Comparison of ENCODE assay signal across 11 cellular contexts in the genomic region with DNA sequence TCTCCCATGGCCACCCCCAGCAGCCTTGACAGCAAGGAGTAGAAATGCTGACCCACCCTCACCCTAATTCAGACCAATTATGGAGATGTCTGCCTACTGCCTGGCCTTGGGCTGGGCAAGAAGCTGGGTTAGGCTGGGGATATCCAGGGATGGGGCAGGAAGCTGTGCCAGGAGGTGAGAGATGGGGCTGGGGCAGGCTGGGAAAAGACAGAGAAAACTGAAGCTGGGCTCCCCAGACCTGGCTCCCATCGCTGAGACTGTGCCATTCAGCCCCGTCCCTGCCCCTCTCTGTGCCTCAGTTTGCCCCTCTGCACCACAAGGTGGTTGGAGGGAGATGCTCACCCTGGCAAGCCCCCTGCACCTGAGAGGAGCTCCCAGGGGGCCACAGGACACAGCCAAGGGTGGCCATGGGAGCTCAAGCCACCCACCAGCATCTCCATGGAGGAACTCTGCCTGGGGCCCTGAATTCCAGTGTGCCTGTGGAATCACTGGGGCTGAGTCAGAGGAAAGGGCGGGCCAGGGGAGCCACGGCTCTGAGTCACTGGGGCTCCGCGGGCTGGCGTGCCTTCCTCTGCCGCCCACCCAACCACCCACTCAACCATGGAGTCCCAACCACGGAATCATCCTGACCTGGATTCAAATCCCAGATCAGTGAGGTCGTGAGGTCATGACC. TPM values are rescaled to one million over a fixed set of nuclear protein-coding genes. Genes with fewer than 3 reads are reported as not detected.
DNase-seq lines count a peak whose midpoint lies in the region; ATAC-seq, FAIRE-seq and TF ChIP-seq lines count a peak whose summit lies in the region.
"Had no signal": no experiment of that assay in that cellular context is flagged by ENCODE, and none has a peak within 500 bp of the region (broad histone marks: within the 10 kb centered on the region; RNA-seq: fewer than 3 reads in every experiment).

No MANE protein-coding gene starts in this region.

- H3K4me1 ChIP-seq in adrenal gland (replicated peaks in 1 of 2), result peaks cover 5 to 16% of the 10 kb centered on the region in 2 donors
- H3K4me1 ChIP-seq in HepG2 (ENCODE audit: insufficient read depth, low read length), result peaks cover 80% of the 10 kb centered on the region
- H3K4me1 ChIP-seq in CD4-positive, alpha-beta memory T cell (ENCODE audit: insufficient read depth, low read length), result peaks cover 4% of the 10 kb centered on the region

- TF ChIP-seq POLR2A in adrenal gland (IDR thresholded peaks at IDR 0.05), result no peak
- TF ChIP-seq POLR2A in HepG2 (IDR thresholded peaks at IDR 0.05; ENCODE audit: insufficient read depth in 1 of 2, low read depth in 2 of 2, low read length in 2 of 2), result no peak

- intact Hi-C loops in adrenal gland (cut with DNase I) (no loop called here), HepG2 (cut with micrococcal nuclease; ENCODE audit: unreplicated experiment) (loop anchor here (10.0 kb wide), 1 partner anchor 50 kb away; no protein-coding TSS in a partner anchor)
- intact Hi-C loops in CD4-positive, alpha-beta memory T cell (cut with micrococcal nuclease), result no loop called here

- H3K4me3 Mint-ChIP-seq in HFFc6, result no peak overlapping the region; the same call in 1 of the 2 replicates
- H3K4me3 Mint-ChIP-seq in CD4-positive, alpha-beta memory T cell, result no peak overlapping the region

- peak overlapping the region; percentile 93 for H3K27ac Mint-ChIP-seq in HFFc6
- no peak overlapping the region for H3K27ac Mint-ChIP-seq in CD4-positive, alpha-beta memory T cell

- 46 to 76% (median 49%) methylated on average over 8 to 10 of the region's 10 CpGs; no CpG with 5 or more reads in 1 of the 4 donors for WGBS in adrenal gland, 4 donors
- no CpG with 5 or more reads among the region's 10 CpGs for WGBS in HepG2 (ENCODE audit: low lambda C conversion rate)

- no peaks in the 10 kb centered on the region for H3K9me3 Mint-ChIP-seq in HFFc6
- no peaks in the 10 kb centered on the region for H3K9me3 Mint-ChIP-seq in CD4-positive, alpha-beta memory T cell

- POLR2A ChIA-PET in HepG2 (lab: Yijun Ruan, JAX), result interaction anchor here (0.7 to 1.5 kb wide), 4 partner anchors 13 to 44 kb away, joined by 3 read pairs; no protein-coding TSS in a partner anchor
- POLR2A ChIA-PET in CD4-positive, alpha-beta memory T cell (lab: Charles Lee; ENCODE audit: partially characterized antibody), result no interaction called here

- H3K27me3 Mint-ChIP-seq in HFFc6 (ENCODE audit: insufficient read depth), result peaks cover 4% of the 10 kb centered on the region
- peaks cover 26 to 35% of the 10 kb centered on the region in 2 donors for H3K27me3 Mint-ChIP-seq in CD4-positive, alpha-beta memory T cell

- peaks cover 30% of the 10 kb centered on the region for H3K4me1 Mint-ChIP-seq in HFFc6 (ENCODE audit: low read depth)
- peaks cover 0 to 8% (median 2%) of the 10 kb centered on the region in 4 donors for H3K4me1 Mint-ChIP-seq in CD4-positive, alpha-beta memory T cell

- CTCF ChIA-PET in HepG2 (lab: Yijun Ruan, JAX; ENCODE audit: low intra/inter-chr PET ratio, low total read pairs), result no interaction called here
- CTCF ChIA-PET in CD4-positive, alpha-beta memory T cell (lab: Charles Lee; ENCODE audit: partially characterized antibody), result no interaction called here

- H3K36me3 ChIP-seq in adrenal gland (replicated peaks in 1 of 2) (no peaks in the 10 kb centered on the region), HepG2 (replicated peaks in 1 of 2; ENCODE audit: control insufficient read depth in 1 of 2, insufficient read depth in 2 of 2, low read length in 2 of 2) (no peaks in the 10 kb centered on the region)
- no peaks in the 10 kb centered on the region for H3K36me3 ChIP-seq in CD4-positive, alpha-beta memory T cell (ENCODE audit: insufficient read depth, low read length)

- no TSS peak for BruUV-seq in HepG2 (replicated peaks; lab: Mats Ljungman, UMichigan)

- no peaks in the 10 kb centered on the region for H4K20me1 ChIP-seq in HepG2 (ENCODE audit: insufficient read depth, low read length)

- no peaks in the 10 kb centered on the region for H3K79me2 ChIP-seq in HepG2 (ENCODE audit: insufficient read depth, low read length)

- H2AFZ ChIP-seq in HepG2 (ENCODE audit: low read length), result no peak overlapping the region

- in situ Hi-C loops in HepG2 (cut with HindIII; ENCODE audit: extremely low pct_ligation_motif_present, low pct_unique_long_range_greater_than_20kb), result no loop called here

- ATAC-seq in HepG2, result peak; percentile 15; the same call in 2 of the 3 replicates
- no peak for ATAC-seq in HG02642 (IDR thresholded peaks at IDR 0.05; ENCODE audit: poor library complexity, unreplicated experiment)

- DNase-seq in AG08396 (ENCODE audit: low spot score) (peak; percentile 91), HFFc6 (peak; percentile 82), adrenal gland (peak in 5 of 7 donors; percentile 70 to 78 (median 76)), HepG2 (ENCODE audit: low spot score) (no peak), T-helper 9 cell (no peak)
- DNase-seq in activated CD8-positive, alpha-beta memory T cell treated with anti-CD3 and anti-CD28 coated beads for 24 hours, result no peak
- DNase-seq in CD4-positive, alpha-beta memory T cell, result no peak
- DNase-seq: NCI-H2029 treated with DMSO at 0.1 percent for 48 hours had no signal

- no peaks in the 10 kb centered on the region for H3K27me3 ChIP-seq in adrenal gland
- H3K27me3 ChIP-seq in HepG2 (ENCODE audit: control insufficient read depth in 1 of 2, insufficient read depth in 2 of 2, low read length in 2 of 2), result no peaks in the 10 kb centered on the region
- peaks cover 16% of the 10 kb centered on the region for H3K27me3 ChIP-seq in CD4-positive, alpha-beta memory T cell (ENCODE audit: insufficient read depth, low read length)

- H3K9ac ChIP-seq in HepG2 (ENCODE audit: insufficient read depth, low read depth, low read length), result no peak overlapping the region

- H3K4me2 ChIP-seq in HepG2 (ENCODE audit: low read depth, low read length), result peak overlapping the region; percentile 58; the same call in 1 of the 2 replicates

- H3K4me3 ChIP-seq in adrenal gland (no peak overlapping the region), HepG2 (replicated peaks in 1 of 3; ENCODE audit: insufficient read depth in 1 of 3, low read depth in 2 of 3, low read length in 3 of 3) (no peak overlapping the region)
- no peak overlapping the region for H3K4me3 ChIP-seq in CD4-positive, alpha-beta memory T cell (ENCODE audit: low read length in 2 of 2)

- TF ChIP-seq RAD21 in HepG2 (CRISPR knock-in tag; IDR thresholded peaks at IDR 0.05), result no peak

- no peak for FAIRE-seq in HepG2 (lab: Jason Lieb, UNC)

- H3K9me3 ChIP-seq in adrenal gland (replicated peaks in 1 of 3) (no peaks in the 10 kb centered on the region), HepG2 (ENCODE audit: low read length) (no peaks in the 10 kb centered on the region)
- H3K9me3 ChIP-seq in CD4-positive, alpha-beta memory T cell (ENCODE audit: control insufficient read depth in 1 of 2, low read length in 2 of 2), result no peaks in the 10 kb centered on the region

- TF ChIP-seq CTCF in HFFc6 (IDR thresholded peaks at IDR 0.05), result no peak
- TF ChIP-seq CTCF in adrenal gland (IDR thresholded peaks at IDR 0.05), result no peak
- no peak for TF ChIP-seq CTCF in HepG2 (CRISPR knock-in tag; IDR thresholded peaks at IDR 0.05)

- H3K27ac ChIP-seq in adrenal gland (peak overlapping the region in 2 of 5 donors; percentile 53 to 74), HepG2 (ENCODE audit: extremely low read length, insufficient read depth, low read length) (no peak overlapping the region)
- H3K27ac ChIP-seq in CD4-positive, alpha-beta memory T cell (ENCODE audit: low read depth, low read length), result no peak overlapping the region

- no peaks in the 10 kb centered on the region for H3K36me3 Mint-ChIP-seq in HFFc6 (ENCODE audit: low read depth)
- H3K36me3 Mint-ChIP-seq in CD4-positive, alpha-beta memory T cell, result no peaks in the 10 kb centered on the region

- TF ChIP-seq EP300 in HepG2 (IDR thresholded peaks at IDR 0.05; ENCODE audit: low read depth in 2 of 2, low read length in 2 of 2) (no peak), HepG2 (CRISPR knock-in tag; IDR thresholded peaks at IDR 0.05; ENCODE audit: borderline replicate concordance) (no peak)

RNA-seq across cellular contexts. Expression of a gene that starts 6.0 kb away (rescaled TPM):
- 1 to 10 TPM; 4.4 to 5.6 (median 4.8) TPM for total RNA-seq in HFFc6 (2021; fragmentation: NEBNext Ultra II Directional; extraction: Animal tissue kit (Norgen Biotek cat#: 25700))
- 10 to 100 TPM; 14.0 to 34.2 (median 20.9) TPM for total RNA-seq in adrenal gland
- polyA plus RNA-seq in adrenal gland, result 10 to 100 TPM in 2 of 3 donors, 1 to 10 TPM in 1; 4.7 to 24.4 (median 17.4) TPM
- total RNA-seq in HepG2 (2016; rRNA removed; fragmentation: Illumina TruSeq; extraction: Trizol), result 28.9 and 35.2 TPM in 2 replicates
- total RNA-seq in HepG2 (2016; cell fraction: cytosol; rRNA removed; fragmentation: Illumina TruSeq; extraction: Trizol; ENCODE audit: low read depth), result 3.9 and 4.1 TPM in 2 replicates
- 24.8 and 36.0 TPM in 2 replicates for total RNA-seq in HepG2 (2016; cell fraction: insoluble cytoplasmic fraction; rRNA removed; fragmentation: Illumina TruSeq; extraction: Trizol)
- 11.9 and 12.5 TPM in 2 replicates for total RNA-seq in HepG2 (2016; cell fraction: membrane; rRNA removed; fragmentation: Illumina TruSeq; extraction: Trizol)
- 17.8 and 21.3 TPM in 2 replicates for total RNA-seq in HepG2 (2016; cell fraction: nucleus; rRNA removed; fragmentation: Illumina TruSeq; extraction: Trizol)
- polyA plus RNA-seq in HepG2 (2011; rRNA removed), result 55.8 and 92.3 TPM in 2 replicates
- 52.6 and 75.1 TPM in 2 replicates for polyA plus RNA-seq in HepG2 (2011; cell fraction: cytosol; rRNA removed)
- polyA plus RNA-seq in HepG2 (2011; cell fraction: nucleus; rRNA removed), result 203 and 227 TPM in 2 replicates
- polyA plus RNA-seq in HepG2 (2012), result 46.8 and 57.2 TPM in 2 replicates
- polyA plus RNA-seq in HepG2 (2016; cell fraction: cytosol; fragmentation: Illumina TruSeq; extraction: Trizol; ENCODE audit: low read depth), result 3.0 TPM in 2 replicates
- 28.5 and 30.3 TPM in 2 replicates for polyA plus RNA-seq in HepG2 (2016; cell fraction: insoluble cytoplasmic fraction; fragmentation: Illumina TruSeq; extraction: Trizol; ENCODE audit: low read depth)
- 9.1 and 9.4 TPM in 2 replicates for polyA plus RNA-seq in HepG2 (2016; cell fraction: membrane; fragmentation: Illumina TruSeq; extraction: Trizol; ENCODE audit: low read depth)
- polyA plus RNA-seq in HepG2 (2016; cell fraction: nucleus; fragmentation: Illumina TruSeq; extraction: Trizol; ENCODE audit: insufficient read depth, low read depth), result 42.1 and 44.8 TPM in 2 replicates
- 15.9 and 164 TPM in 2 replicates for polyA minus RNA-seq in HepG2 (2011; rRNA and poly(A)+ RNA removed; ENCODE audit: low replicate concordance)
- 61.5 and 72.6 TPM in 2 replicates for polyA minus RNA-seq in HepG2 (2011; cell fraction: cytosol; rRNA and poly(A)+ RNA removed)
- polyA minus RNA-seq in HepG2 (2011; cell fraction: nucleus; rRNA and poly(A)+ RNA removed), result 31.9 and 42.5 TPM in 2 replicates
- under 1 TPM; 0.42 to 0.61 TPM for total RNA-seq in CD4-positive, alpha-beta memory T cell
- polyA plus RNA-seq in CD4-positive, alpha-beta memory T cell, result not detected

RNA-seq across cellular contexts. Expression of a gene that starts 35.1 kb away (rescaled TPM):
- total RNA-seq in HFFc6 (2021; fragmentation: NEBNext Ultra II Directional; extraction: Animal tissue kit (Norgen Biotek cat#: 25700)), result 100 to 1,000 TPM in 3 of 6 experiments, 10 to 100 TPM in 3; 88.3 to 104 (median 97.2) TPM
- total RNA-seq in adrenal gland, result 100 to 1,000 TPM in 5 of 8 donors, 10 to 100 TPM in 3; 74.4 to 159 (median 125) TPM
- 10 to 100 TPM; 19.7 to 65.1 (median 39.5) TPM for polyA plus RNA-seq in adrenal gland
- 25.4 and 29.5 TPM in 2 replicates for total RNA-seq in HepG2 (2016; rRNA removed; fragmentation: Illumina TruSeq; extraction: Trizol)
- 19.5 and 29.1 TPM in 2 replicates for total RNA-seq in HepG2 (2016; cell fraction: cytosol; rRNA removed; fragmentation: Illumina TruSeq; extraction: Trizol; ENCODE audit: low read depth)
- 20.9 and 29.7 TPM in 2 replicates for total RNA-seq in HepG2 (2016; cell fraction: insoluble cytoplasmic fraction; rRNA removed; fragmentation: Illumina TruSeq; extraction: Trizol)
- total RNA-seq in HepG2 (2016; cell fraction: membrane; rRNA removed; fragmentation: Illumina TruSeq; extraction: Trizol), result 44.9 and 63.7 TPM in 2 replicates
- total RNA-seq in HepG2 (2016; cell fraction: nucleus; rRNA removed; fragmentation: Illumina TruSeq; extraction: Trizol), result 15.7 and 18.6 TPM in 2 replicates
- polyA plus RNA-seq in HepG2 (2011; rRNA removed), result 17.1 and 26.7 TPM in 2 replicates
- polyA plus RNA-seq in HepG2 (2011; cell fraction: cytosol; rRNA removed), result 13.8 and 17.6 TPM in 2 replicates
- 37.8 and 38.3 TPM in 2 replicates for polyA plus RNA-seq in HepG2 (2011; cell fraction: nucleus; rRNA removed)
- polyA plus RNA-seq in HepG2 (2012), result 45.1 and 72.3 TPM in 2 replicates
- polyA plus RNA-seq in HepG2 (2016; cell fraction: cytosol; fragmentation: Illumina TruSeq; extraction: Trizol; ENCODE audit: low read depth), result 49.0 and 73.1 TPM in 2 replicates
- polyA plus RNA-seq in HepG2 (2016; cell fraction: insoluble cytoplasmic fraction; fragmentation: Illumina TruSeq; extraction: Trizol; ENCODE audit: low read depth), result 53.9 and 76.0 TPM in 2 replicates
- 99.7 and 119 TPM in 2 replicates for polyA plus RNA-seq in HepG2 (2016; cell fraction: membrane; fragmentation: Illumina TruSeq; extraction: Trizol; ENCODE audit: low read depth)
- polyA plus RNA-seq in HepG2 (2016; cell fraction: nucleus; fragmentation: Illumina TruSeq; extraction: Trizol; ENCODE audit: insufficient read depth, low read depth), result 54.3 and 56.0 TPM in 2 replicates
- 12.0 and 24.2 TPM in 2 replicates for polyA minus RNA-seq in HepG2 (2011; rRNA and poly(A)+ RNA removed; ENCODE audit: low replicate concordance)
- 20.7 and 21.6 TPM in 2 replicates for polyA minus RNA-seq in HepG2 (2011; cell fraction: cytosol; rRNA and poly(A)+ RNA removed)
- polyA minus RNA-seq in HepG2 (2011; cell fraction: nucleus; rRNA and poly(A)+ RNA removed), result 12.2 and 15.4 TPM in 2 replicates
- total RNA-seq in CD4-positive, alpha-beta memory T cell, result not detected
- not detected for polyA plus RNA-seq in CD4-positive, alpha-beta memory T cell

RNA-seq across cellular contexts. Expression of a gene that starts 39.0 kb away (rescaled TPM):
- not detected for total RNA-seq in HFFc6 (2021; fragmentation: NEBNext Ultra II Directional; extraction: Animal tissue kit (Norgen Biotek cat#: 25700))
- total RNA-seq in adrenal gland (10 to 100 TPM; 16.2 to 27.6 (median 22.7) TPM), HepG2 (2016; rRNA removed; fragmentation: Illumina TruSeq; extraction: Trizol) (1.0 and 1.1 TPM in 2 replicates)
- polyA plus RNA-seq in adrenal gland (10 to 100 TPM in 1 of 3 donors, 1 to 10 TPM in 2; 4.3 to 11.5 (median 7.8) TPM), HepG2 (2011; rRNA removed) (11.7 and 19.8 TPM in 2 replicates)
- total RNA-seq in HepG2 (2016; cell fraction: cytosol; rRNA removed; fragmentation: Illumina TruSeq; extraction: Trizol; ENCODE audit: low read depth), result 0.35 and 1.1 TPM in 2 replicates
- 0.55 and 0.80 TPM in 2 replicates for total RNA-seq in HepG2 (2016; cell fraction: insoluble cytoplasmic fraction; rRNA removed; fragmentation: Illumina TruSeq; extraction: Trizol)
- total RNA-seq in HepG2 (2016; cell fraction: membrane; rRNA removed; fragmentation: Illumina TruSeq; extraction: Trizol), result 1.4 and 1.9 TPM in 2 replicates
- total RNA-seq in HepG2 (2016; cell fraction: nucleus; rRNA removed; fragmentation: Illumina TruSeq; extraction: Trizol), result 0.56 and 1.6 TPM in 2 replicates
- 15.3 and 15.7 TPM in 2 replicates for polyA plus RNA-seq in HepG2 (2011; cell fraction: cytosol; rRNA removed)
- polyA plus RNA-seq in HepG2 (2011; cell fraction: nucleus; rRNA removed), result 37.0 and 46.6 TPM in 2 replicates
- 14.5 and 20.0 TPM in 2 replicates for polyA plus RNA-seq in HepG2 (2012)
- 0.79 and 0.97 TPM in 2 replicates for polyA plus RNA-seq in HepG2 (2016; cell fraction: cytosol; fragmentation: Illumina TruSeq; extraction: Trizol; ENCODE audit: low read depth)
- polyA plus RNA-seq in HepG2 (2016; cell fraction: insoluble cytoplasmic fraction; fragmentation: Illumina TruSeq; extraction: Trizol; ENCODE audit: low read depth), result 0.81 and 0.93 TPM in 2 replicates
- 1.1 and 1.3 TPM in 2 replicates for polyA plus RNA-seq in HepG2 (2016; cell fraction: membrane; fragmentation: Illumina TruSeq; extraction: Trizol; ENCODE audit: low read depth)
- polyA plus RNA-seq in HepG2 (2016; cell fraction: nucleus; fragmentation: Illumina TruSeq; extraction: Trizol; ENCODE audit: insufficient read depth, low read depth), result 1.3 and 4.5 TPM in 2 replicates
- polyA minus RNA-seq in HepG2 (2011; rRNA and poly(A)+ RNA removed; ENCODE audit: low replicate concordance), result 0.77 and 12.5 TPM in 2 replicates
- polyA minus RNA-seq in HepG2 (2011; cell fraction: cytosol; rRNA and poly(A)+ RNA removed), result 3.2 and 6.1 TPM in 2 replicates
- polyA minus RNA-seq in HepG2 (2011; cell fraction: nucleus; rRNA and poly(A)+ RNA removed), result 6.1 and 9.8 TPM in 2 replicates
- 100 to 1,000 TPM; 213 to 218 TPM for total RNA-seq in CD4-positive, alpha-beta memory T cell
- 100 to 1,000 TPM; 339 to 441 TPM for polyA plus RNA-seq in CD4-positive, alpha-beta memory T cell

RNA-seq across cellular contexts. Expression of a gene that starts 54.7 kb away (rescaled TPM):
- total RNA-seq in HFFc6 (2021; fragmentation: NEBNext Ultra II Directional; extraction: Animal tissue kit (Norgen Biotek cat#: 25700)), result not detected
- total RNA-seq in adrenal gland (under 1 TPM in 1 of 8 donors, not detected in 7; 0.42 TPM), HepG2 (2016; rRNA removed; fragmentation: Illumina TruSeq; extraction: Trizol) (43.4 and 56.0 TPM in 2 replicates)
- polyA plus RNA-seq in adrenal gland (1 to 10 TPM in 1 of 3 donors, under 1 TPM in 2; 0.42 to 1.4 (median 0.47) TPM), HepG2 (2011; rRNA removed) (32.5 and 56.1 TPM in 2 replicates)
- total RNA-seq in HepG2 (2016; cell fraction: cytosol; rRNA removed; fragmentation: Illumina TruSeq; extraction: Trizol; ENCODE audit: low read depth), result 30.8 and 33.0 TPM in 2 replicates
- total RNA-seq in HepG2 (2016; cell fraction: insoluble cytoplasmic fraction; rRNA removed; fragmentation: Illumina TruSeq; extraction: Trizol), result 39.7 and 64.4 TPM in 2 replicates
- total RNA-seq in HepG2 (2016; cell fraction: membrane; rRNA removed; fragmentation: Illumina TruSeq; extraction: Trizol), result 19.3 and 21.2 TPM in 2 replicates
- total RNA-seq in HepG2 (2016; cell fraction: nucleus; rRNA removed; fragmentation: Illumina TruSeq; extraction: Trizol), result 9.7 and 10.9 TPM in 2 replicates
- 32.1 and 47.7 TPM in 2 replicates for polyA plus RNA-seq in HepG2 (2011; cell fraction: cytosol; rRNA removed)
- 5.1 and 7.9 TPM in 2 replicates for polyA plus RNA-seq in HepG2 (2011; cell fraction: nucleus; rRNA removed)
- 54.6 and 60.7 TPM in 2 replicates for polyA plus RNA-seq in HepG2 (2012)
- polyA plus RNA-seq in HepG2 (2016; cell fraction: cytosol; fragmentation: Illumina TruSeq; extraction: Trizol; ENCODE audit: low read depth), result 30.1 and 38.1 TPM in 2 replicates
- polyA plus RNA-seq in HepG2 (2016; cell fraction: insoluble cytoplasmic fraction; fragmentation: Illumina TruSeq; extraction: Trizol; ENCODE audit: low read depth), result 59.5 and 62.8 TPM in 2 replicates
- 14.5 and 18.2 TPM in 2 replicates for polyA plus RNA-seq in HepG2 (2016; cell fraction: membrane; fragmentation: Illumina TruSeq; extraction: Trizol; ENCODE audit: low read depth)
- polyA plus RNA-seq in HepG2 (2016; cell fraction: nucleus; fragmentation: Illumina TruSeq; extraction: Trizol; ENCODE audit: insufficient read depth, low read depth), result 20.3 and 23.8 TPM in 2 replicates
- 3.2 TPM in 1 of 2 replicates, not detected in the other for polyA minus RNA-seq in HepG2 (2011; rRNA and poly(A)+ RNA removed; ENCODE audit: low replicate concordance)
- polyA minus RNA-seq in HepG2 (2011; cell fraction: cytosol; rRNA and poly(A)+ RNA removed), result 2.0 TPM in 2 replicates
- polyA minus RNA-seq in HepG2 (2011; cell fraction: nucleus; rRNA and poly(A)+ RNA removed), result 1.9 TPM in 1 of 2 replicates, not detected in the other
- 1 to 10 TPM in 1 of 2 experiments, not detected in 1; 1.0 TPM for total RNA-seq in CD4-positive, alpha-beta memory T cell
- not detected for polyA plus RNA-seq in CD4-positive, alpha-beta memory T cell
- total RNA-seq: activated CD8-positive, alpha-beta memory T cell treated with anti-CD3 and anti-CD28 coated beads for 36 hours; glomerular endothelial cell had no signal

Comparison
In these comparisons a context has a peak if more than half of its experiments do, and no peak if none do; other contexts are left out.
1. DNase-seq: peak in AG08396 (single experiment), HFFc6 (single experiment) and adrenal gland (5 of 7); none in HepG2 (single experiment), activated CD8-positive, alpha-beta memory T cell treated with anti-CD3 and anti-CD28 coated beads for 24 hours (single experiment), T-helper 9 cell (single experiment) and CD4-positive, alpha-beta memory T cell (0 of 5).
2. RNA of a gene that starts 35.1 kb away (total RNA-seq): 74.4 to 159 TPM in adrenal gland, 88.3 to 104 TPM in HFFc6 and 15.7 to 63.7 TPM in HepG2; not detected in CD4-positive, alpha-beta memory T cell; every median in the first group is over 10 times any median in the second.
3. RNA of a gene that starts 39.0 kb away (total RNA-seq): 213 to 218 TPM in CD4-positive, alpha-beta memory T cell and 16.2 to 27.6 TPM in adrenal gland; 0.35 to 1.9 TPM in HepG2 and not detected in HFFc6; every median in the first group is over 4 times any median in the second.